In the genomic region with DNA sequence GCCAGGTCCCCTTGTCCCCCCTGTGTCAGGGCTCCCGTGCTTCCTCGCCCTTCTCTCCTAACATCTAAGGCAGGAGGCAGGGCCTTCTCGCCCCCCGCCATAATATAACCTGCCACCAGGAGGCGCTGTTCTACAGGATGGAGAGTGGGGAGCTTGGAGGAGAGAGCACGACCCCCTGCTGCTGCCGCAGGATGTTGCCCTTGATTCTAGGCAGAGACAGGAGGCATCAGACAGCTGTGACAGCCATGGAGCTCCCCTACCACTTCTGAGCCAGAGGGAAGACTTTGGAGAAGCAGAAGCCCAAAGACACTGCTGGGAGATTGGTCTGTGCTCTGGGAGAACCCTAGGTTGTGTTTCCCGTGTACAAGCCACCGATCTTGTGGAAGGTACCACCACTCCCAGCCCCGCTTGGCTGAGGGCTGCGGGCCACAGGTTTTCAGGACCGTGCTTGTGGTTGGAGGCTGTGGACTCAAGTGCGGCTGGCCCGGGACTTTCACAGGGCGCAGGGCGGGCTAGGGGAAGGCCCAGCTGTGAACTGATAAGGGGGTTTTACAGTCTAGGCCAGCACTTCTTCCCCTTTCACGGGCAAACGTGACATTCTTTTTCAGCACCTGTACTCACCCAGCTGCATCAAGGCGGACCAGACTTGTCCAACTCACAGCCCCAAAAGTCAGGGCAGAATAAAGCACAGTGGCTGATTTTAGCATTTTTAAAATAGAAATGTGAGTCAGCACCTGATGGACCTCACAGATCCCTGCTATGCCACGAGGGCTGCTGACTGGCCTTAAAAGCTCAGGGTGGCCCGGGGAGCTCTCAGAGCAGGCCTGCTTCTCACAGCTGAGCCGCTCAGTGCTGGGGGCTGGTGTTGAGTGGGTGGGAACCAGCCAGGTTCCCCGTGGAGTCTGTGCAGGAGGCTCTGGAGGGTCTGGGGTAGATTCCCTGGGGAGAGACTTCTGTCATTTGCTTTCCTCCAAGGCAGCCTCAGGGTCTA, we compare ENCODE assay signal across 8 cellular contexts. TPM values are rescaled to one million over a fixed set of nuclear protein-coding genes. Genes with fewer than 3 reads are reported as not detected.
DNase-seq lines count a peak whose midpoint lies in the region; ATAC-seq and TF ChIP-seq lines count a peak whose summit lies in the region.

No MANE protein-coding gene starts in this region.

- H4K8ac ChIP-seq in trophoblast cell (ENCODE audit: low read depth, low read length): no peak overlapping the region

- H3K4me3 ChIP-seq in Panc1 (ENCODE audit: low read depth in 2 of 2, low read length in 2 of 2): no peak overlapping the region
- no peak overlapping the region for H3K4me3 ChIP-seq in trophoblast cell (ENCODE audit: low read depth, low read length)
- no peak overlapping the region for H3K4me3 ChIP-seq in upper lobe of left lung

- H2AK5ac ChIP-seq in trophoblast cell (ENCODE audit: low read length): no peak overlapping the region

- H3K23ac ChIP-seq in trophoblast cell (ENCODE audit: low read length): no peak overlapping the region

- no peaks in the 10 kb centered on the region for H3K4me1 ChIP-seq in Panc1 (ENCODE audit: control insufficient read depth, insufficient read depth, low read length)
- H3K4me1 ChIP-seq in trophoblast cell (ENCODE audit: control insufficient read depth in 1 of 2, insufficient read depth in 2 of 2, low read length in 2 of 2): no peaks in the 10 kb centered on the region
- H3K4me1 ChIP-seq in upper lobe of left lung: no peaks in the 10 kb centered on the region

- H3K18ac ChIP-seq in trophoblast cell (ENCODE audit: low read length): no peak overlapping the region

- no peak overlapping the region for H3K14ac ChIP-seq in trophoblast cell (ENCODE audit: low read length)

- CTCF ChIA-PET in Panc1 (lab: Charles Lee): no interaction called here

- no peak for TF ChIP-seq POLR2A in upper lobe of left lung (IDR thresholded peaks at IDR 0.05)

- no peak for TF ChIP-seq EP300 in upper lobe of left lung (IDR thresholded peaks at IDR 0.05)

- no peak overlapping the region for H2BK5ac ChIP-seq in trophoblast cell (ENCODE audit: low read depth, low read length, poor library complexity)

- no peak overlapping the region for H3K9ac ChIP-seq in trophoblast cell (ENCODE audit: low read length)

- POLR2A ChIA-PET in Panc1 (lab: Charles Lee): no interaction called here

- H3K27me3 ChIP-seq in Panc1 (ENCODE audit: control insufficient read depth, insufficient read depth, low read length): no peaks in the 10 kb centered on the region
- H3K27me3 ChIP-seq in trophoblast cell (ENCODE audit: insufficient read depth, low read length): no peaks in the 10 kb centered on the region
- no peaks in the 10 kb centered on the region for H3K27me3 ChIP-seq in upper lobe of left lung

- no peak overlapping the region for H2BK12ac ChIP-seq in trophoblast cell (ENCODE audit: low read length)

- DNase-seq in DMS53 (lab: John Stamatoyannopoulos, UW) (peak; percentile 72), HS-27A (ENCODE audit: low read depth) (peak; percentile 24), Panc1 (ENCODE audit: low read depth, low spot score) (peak; percentile 24), foreskin melanocyte (peak; percentile 19), trophoblast cell (peak; percentile 5 to 51), upper lobe of left lung (peak; percentile 47 to 75)
- peak; percentile 97 to 99 for DNase-seq in activated T-cell treated with anti-CD3 and anti-CD28 coated beads, Interleukin-2, amount 50 U/mL, for 48 hours

- H3K79me1 ChIP-seq in trophoblast cell (ENCODE audit: low read length): no peaks in the 10 kb centered on the region

- H3K4me2 ChIP-seq in trophoblast cell (ENCODE audit: low read length): no peak overlapping the region

- H3K27ac ChIP-seq in Panc1 (ENCODE audit: low read length) (no peak overlapping the region), trophoblast cell (ENCODE audit: low read depth, low read length) (no peak overlapping the region), upper lobe of left lung (peak overlapping the region in 2 of 4 donors; percentile 58 to 59)

- in situ Hi-C loops in Panc1 (cut with HindIII; ENCODE audit: low pct_unique_long_range_greater_than_20kb, low sequenced_read_pairs): no loop called here

- H3K79me2 ChIP-seq in trophoblast cell (ENCODE audit: control insufficient read depth, insufficient read depth, low read length, poor library complexity): no peaks in the 10 kb centered on the region

- WGBS in trophoblast cell (ENCODE audit: extremely low coverage, insufficient coverage, insufficient read length): no CpG with 5 or more reads among the region's 23 CpGs
- 49 to 58% methylated on average over 9 to 23 of the region's 23 CpGs for WGBS in upper lobe of left lung, 2 donors

- ATAC-seq in GM21423 (IDR thresholded peaks at IDR 0.05; ENCODE audit: unreplicated experiment) (peak; percentile 90), Panc1 (peak; percentile 58), upper lobe of left lung (ENCODE audit: low FRiP score in 2 of 2) (peak; percentile 64 to 77)

- TF ChIP-seq CTCF in Panc1 (IDR thresholded peaks at IDR 0.05): peak; percentile 85
- TF ChIP-seq CTCF in upper lobe of left lung (IDR thresholded peaks at IDR 0.05): peak; percentile 76 to 90 (median 80)

- no peak overlapping the region for H4K91ac ChIP-seq in trophoblast cell (ENCODE audit: low read depth, low read length)

- intact Hi-C loops in Panc1 (cut with micrococcal nuclease; ENCODE audit: unreplicated experiment): no loop called here

- H2BK120ac ChIP-seq in trophoblast cell (ENCODE audit: insufficient read depth, low read length, poor library complexity): no peak overlapping the region

- BruUV-seq in Panc1 (replicated peaks; lab: Mats Ljungman, UMichigan): no TSS peak

- H4K12ac ChIP-seq in trophoblast cell (ENCODE audit: low read depth, low read length): no peak overlapping the region

- no peak overlapping the region for H3K4ac ChIP-seq in trophoblast cell (ENCODE audit: low read depth, low read length)

- H3K9me3 ChIP-seq in Panc1 (ENCODE audit: control insufficient read depth, insufficient read depth, low read depth, low read length) (no peaks in the 10 kb centered on the region), trophoblast cell (ENCODE audit: insufficient read depth, low read depth, low read length) (no peaks in the 10 kb centered on the region), upper lobe of left lung (no peaks in the 10 kb centered on the region)

- H3K36me3 ChIP-seq in Panc1 (ENCODE audit: control insufficient read depth, insufficient read depth, low read length) (no peaks in the 10 kb centered on the region), trophoblast cell (ENCODE audit: control insufficient read depth in 1 of 2, insufficient read depth in 2 of 2, low read length in 2 of 2) (no peaks in the 10 kb centered on the region), upper lobe of left lung (no peaks in the 10 kb centered on the region)

- H2AFZ ChIP-seq in trophoblast cell (ENCODE audit: insufficient read depth, low read length, poor library complexity): no peak overlapping the region

RNA-seq across cellular contexts. Expression of gene TIGIT, which starts 2.6 kb away (rescaled TPM):
- total RNA-seq in Panc1 (2021; ENCODE audit: unreplicated experiment) (not detected), upper lobe of left lung (1 to 10 TPM in 3 of 6 donors, under 1 TPM in 2, not detected in 1; 0.69 to 1.6 (median 1.0) TPM)
- not detected for polyA plus RNA-seq in Panc1 (2012; ENCODE audit: insufficient read length)
- polyA plus RNA-seq in trophoblast cell (2013): not detected in 2 replicates

RNA-seq across cellular contexts. Expression of gene ZNF80, which starts 53.8 kb away (rescaled TPM):
- total RNA-seq in Panc1 (2021; ENCODE audit: unreplicated experiment) (not detected), upper lobe of left lung (under 1 TPM in 3 of 6 donors, not detected in 3; 0.09 to 0.44 (median 0.10) TPM)
- polyA plus RNA-seq in Panc1 (2012; ENCODE audit: insufficient read length): not detected
- polyA plus RNA-seq in trophoblast cell (2013): not detected in 2 replicates

Comparison
In these comparisons a context has a peak if more than half of its experiments do, and no peak if none do; other contexts are left out.
1. DNase-seq: peak in every context shown above with its lines; median percentile 98 in activated T-cell treated with anti-CD3 and anti-CD28 coated beads, Interleukin-2, amount 50 U/mL, for 48 hours; 72 in DMS53; 61 in upper lobe of left lung; 28 in trophoblast cell; 24 in HS-27A; 24 in Panc1; 19 in foreskin melanocyte.